In the genomic region with DNA sequence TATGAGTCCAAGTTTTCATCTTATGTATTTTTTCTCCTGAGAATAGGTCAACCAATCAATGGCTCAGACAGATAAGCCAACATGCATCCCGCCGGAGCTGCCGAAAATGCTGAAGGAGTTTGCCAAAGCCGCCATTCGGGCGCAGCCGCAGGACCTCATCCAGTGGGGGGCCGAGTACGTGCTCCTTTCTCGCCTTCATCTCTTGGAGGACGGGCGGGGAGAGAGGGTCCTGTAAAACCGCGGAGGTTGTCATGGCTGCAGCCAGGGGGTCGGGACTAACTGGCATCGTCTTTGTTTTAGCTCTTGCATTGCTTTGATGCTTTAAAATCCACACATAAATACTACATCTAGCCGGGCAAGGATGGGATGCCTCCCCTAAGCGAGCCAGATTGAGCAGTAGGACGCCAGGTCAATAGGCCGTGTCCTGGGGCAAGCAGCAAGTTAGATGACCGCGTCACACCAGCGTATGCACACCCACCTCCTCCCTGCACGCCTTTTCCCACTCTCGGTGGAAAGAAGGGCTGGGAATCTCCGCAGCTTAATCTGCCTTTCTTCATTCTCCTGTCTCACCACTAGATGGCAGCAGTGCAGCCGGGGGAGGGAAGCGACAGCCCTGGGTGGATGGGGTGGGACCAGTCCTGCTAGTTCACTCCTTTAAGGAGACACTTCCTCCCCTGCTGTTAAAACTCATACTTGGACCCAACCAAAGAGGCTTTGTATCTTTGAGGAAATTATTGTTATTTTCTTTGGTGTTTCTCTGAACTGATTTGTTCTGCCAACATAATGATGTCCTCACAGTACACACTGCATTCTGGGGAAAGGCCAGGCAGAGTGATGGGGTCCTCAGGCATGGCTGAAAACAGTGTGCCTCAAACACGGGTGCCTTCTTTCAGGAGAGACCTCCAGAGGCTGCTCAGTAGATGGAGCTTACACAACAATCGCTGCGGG, we compare ENCODE assay signal across 8 cellular contexts. TPM values are rescaled to one million over a fixed set of nuclear protein-coding genes. Genes with fewer than 3 reads are reported as not detected.
A peak's percentile ranks its signal among the peaks of the same experiment; 100 is the strongest.
DNase-seq lines count a peak whose midpoint lies in the region; ATAC-seq and TF ChIP-seq lines count a peak whose summit lies in the region.
"Not testable (repeated sequence)": the region's sequence is repeated elsewhere in the genome, so short reads cannot be mapped to it uniquely, and the experiment has no call there.

No MANE protein-coding gene starts in this region.

- DNase-seq in COLO668 (lab: John Stamatoyannopoulos, UW; ENCODE audit: unreplicated experiment) (peak; percentile 6), NCI-H1092 treated with DMSO at 0.1 percent for 48 hours (lab: John Stamatoyannopoulos, UW) (peak; percentile 25), SK-N-DZ (ENCODE audit: low spot score) (peak; percentile 59), fibroblast of villous mesenchyme (ENCODE audit: low read depth) (peak; percentile 32), midbrain (lab: John Stamatoyannopoulos, UW) (peak; percentile 50)
- peak; percentile 7 to 20 for DNase-seq in stimulated activated CD8-positive, alpha-beta memory T cell treated with anti-CD3 and anti-CD28 coated beads, Interleukin-2, amount 100 ng/mL, for 1 hour (ENCODE audit: low read depth in 2 of 2)

- peak; percentile 66 for TF ChIP-seq CTCF in fibroblast of villous mesenchyme (IDR thresholded peaks at IDR 0.05; ENCODE audit: insufficient read depth, low read depth, low read length)

- peak overlapping the region; percentile 41 for H3K4me3 ChIP-seq in fibroblast of villous mesenchyme (ENCODE audit: low read depth, low read length)

- H3K4me3 Mint-ChIP-seq in activated naive CD8-positive, alpha-beta T cell = peak overlapping the region; percentile 44

- H3K4me1 Mint-ChIP-seq in activated naive CD8-positive, alpha-beta T cell (ENCODE audit: low read depth) = not testable (repeated sequence)

- H3K36me3 Mint-ChIP-seq in activated naive CD8-positive, alpha-beta T cell = not testable (repeated sequence)

- not testable (repeated sequence) for H3K27me3 Mint-ChIP-seq in activated naive CD8-positive, alpha-beta T cell

- peak; percentile 72 for ATAC-seq in GM21723 (IDR thresholded peaks at IDR 0.05; ENCODE audit: unreplicated experiment)

- not testable (repeated sequence) for H3K9me3 Mint-ChIP-seq in activated naive CD8-positive, alpha-beta T cell (ENCODE audit: low read depth)

- not testable (repeated sequence) for H3K27ac Mint-ChIP-seq in activated naive CD8-positive, alpha-beta T cell

RNA-seq across cellular contexts. Expression of gene ROPN1B, which starts 3.3 kb away (rescaled TPM):
- not detected in 2 replicates for polyA plus RNA-seq in SK-N-DZ (2014; cell fraction: cytosol; rRNA removed)
- not detected in 2 replicates for polyA plus RNA-seq in SK-N-DZ (2014; cell fraction: nucleus; rRNA removed)
- 0.43 TPM in 1 of 2 replicates, not detected in the other for total RNA-seq in fibroblast of villous mesenchyme

Comparison
In these comparisons a context has a peak if more than half of its experiments do, and no peak if none do; other contexts are left out.
1. Peak in every context shown above with its lines: DNase-seq, ATAC-seq and H3K4me3 ChIP-seq.
2. DNase-seq: peak in every context shown above with its lines; median percentile 59 in SK-N-DZ; 50 in midbrain; 32 in fibroblast of villous mesenchyme; 25 in NCI-H1092 treated with DMSO at 0.1 percent for 48 hours; 14 in stimulated activated CD8-positive, alpha-beta memory T cell treated with anti-CD3 and anti-CD28 coated beads, Interleukin-2, amount 100 ng/mL, for 1 hour; 6 in COLO668.